8 cellular contexts compared by ENCODE assay signal in genomic region chr2:84906108-84906899, GRCh38. TPM values are rescaled to one million over a fixed set of nuclear protein-coding genes. Genes with fewer than 3 reads are reported as not detected.
DNase-seq lines count a peak whose midpoint lies in the region; ATAC-seq, FAIRE-seq and TF ChIP-seq lines count a peak whose summit lies in the region.

No MANE protein-coding gene starts in this region.

- no peaks in the 10 kb centered on the region for H3K36me3 ChIP-seq in stomach smooth muscle (ENCODE audit: control insufficient read depth in 2 of 2, insufficient read depth in 2 of 2, low read length in 2 of 2)

- TF ChIP-seq RAD21 in A549 (conservative IDR thresholded peaks at IDR 0.05 in 1 of 2, IDR thresholded peaks at IDR 0.05 in 1 of 2), result no peak

- ATAC-seq in A549, result peak; percentile 0 to 1; a peak in 2 of 6 replicates
- peak; percentile 24 for ATAC-seq in GM18909 (IDR thresholded peaks at IDR 0.05; ENCODE audit: poor library complexity, unreplicated experiment)
- peak; percentile 21 for ATAC-seq in HG03139 (IDR thresholded peaks at IDR 0.05; ENCODE audit: unreplicated experiment)
- peak; percentile 16 for ATAC-seq in memory B cell (ENCODE audit: low read depth)

- TF ChIP-seq POLR2A in A549 (IDR thresholded peaks at IDR 0.05; ENCODE audit: low read length), result no peak

- H3K36me3 Mint-ChIP-seq in memory B cell, result peaks cover 25% of the 10 kb centered on the region

- H3K4me2 ChIP-seq in A549, result peak overlapping the region; percentile 86

- H3K9me3 Mint-ChIP-seq in memory B cell, result peaks cover 11% of the 10 kb centered on the region

- H3K27me3 ChIP-seq in stomach smooth muscle (ENCODE audit: control insufficient read depth in 1 of 2, insufficient read depth in 2 of 2, low read length in 2 of 2), result no peaks in the 10 kb centered on the region

- CTCF ChIA-PET in A549 (lab: Yijun Ruan, JAX), result interaction anchor here (0.8 to 9.9 kb wide), 4 partner anchors 15 to 40 kb away, joined by 3 to 178 read pairs (median 6); no protein-coding TSS in a partner anchor

- no peaks in the 10 kb centered on the region for H3K9me3 ChIP-seq in A549
- no peaks in the 10 kb centered on the region for H3K9me3 ChIP-seq in stomach smooth muscle (ENCODE audit: control insufficient read depth in 2 of 2, low read length in 2 of 2)

- POLR2A ChIA-PET in A549 (lab: Yijun Ruan, JAX), result interaction anchor here (0.7 to 5.2 kb wide), 10 partner anchors 8 to 414 kb away, joined by 3 to 131 read pairs (median 6); partner anchors contain the start of gene KCMF1

- H3K9ac ChIP-seq in stomach smooth muscle (ENCODE audit: low read length in 2 of 2), result peak overlapping the region; percentile 72 to 75

- H3K4me3 ChIP-seq in A549 (peak overlapping the region; percentile 87), WI38 (ENCODE audit: low read depth, low read length) (peak overlapping the region; percentile 96), stomach smooth muscle (ENCODE audit: low read length in 2 of 2) (peak overlapping the region; percentile 84 to 89)

- DNase-seq in A549 (ENCODE audit: low read depth in 1 of 2, low spot score in 1 of 2) (peak in 1 of 2 experiments; percentile 29), dermis blood vessel endothelial cell (peak; percentile 30), memory B cell (ENCODE audit: low spot score in 2 of 2) (peak in 1 of 2 donors; percentile 44), UCSD-AML1 (lab: John Stamatoyannopoulos, UW; ENCODE audit: unreplicated experiment) (no peak)

- TF ChIP-seq CTCF in A549 (IDR thresholded peaks at IDR 0.05), result no peak
- no peak for TF ChIP-seq CTCF in WI38 (IDR thresholded peaks at IDR 0.05; ENCODE audit: low read depth, low read length)

- H3K27ac ChIP-seq in A549, result peak overlapping the region; percentile 89 to 97
- peak overlapping the region; percentile 74 for H3K27ac ChIP-seq in stomach smooth muscle (ENCODE audit: low read length)

- WGBS in A549 (ENCODE audit: missing lambda C conversion rate), result 1% methylated on average over 37 of the region's 38 CpGs

- H3K4me3 Mint-ChIP-seq in memory B cell, result peak overlapping the region; percentile 90

- no peak for TF ChIP-seq EP300 in A549 (IDR thresholded peaks at IDR 0.05)

- peak overlapping the region; percentile 93 for H3K27ac Mint-ChIP-seq in memory B cell

- H3K4me1 ChIP-seq in A549, result peaks cover 16% of the 10 kb centered on the region
- peaks cover 11% of the 10 kb centered on the region for H3K4me1 ChIP-seq in stomach smooth muscle (ENCODE audit: control insufficient read depth, insufficient read depth, low read length)

- no peak for FAIRE-seq in A549 (lab: Jason Lieb, UNC)

- no peaks in the 10 kb centered on the region for H3K27me3 Mint-ChIP-seq in memory B cell

- H3K4me1 Mint-ChIP-seq in memory B cell, result peaks cover 30% of the 10 kb centered on the region

TF ChIP-seq in A549, 52 proteins besides CTCF, POLR2A, EP300 and RAD21:
- 0 out of 2 replicates have a peak, but pooled peaks have one; percentile 24 for TF ChIP-seq RNF2 (IDR thresholded peaks at IDR 0.05; ENCODE audit: borderline replicate concordance, low read depth)
- no peak for TF ChIP-seq ZNF302 (CRISPR knock-in tag; IDR thresholded peaks at IDR 0.05)
- TF ChIP-seq E2F6 (IDR thresholded peaks at IDR 0.05; ENCODE audit: borderline replicate concordance, low read depth), result 0 out of 2 replicates have a peak, but pooled peaks have one; percentile 14

RNA-seq across cellular contexts. Expression of gene TMSB10, which starts 0.8 kb away (rescaled TPM):
- 2,292 and 3,109 TPM in 2 replicates for polyA plus RNA-seq in A549 (2011; rRNA removed)
- polyA plus RNA-seq in A549 (2012; cell fraction: cytosol; rRNA removed), result 4,680 and 6,577 TPM in 2 replicates
- polyA plus RNA-seq in A549 (2012; cell fraction: nucleus; rRNA removed), result 1,922 and 4,092 TPM in 2 replicates
- polyA plus RNA-seq in A549 (2017; fragmentation: RNase III; extraction: RNeasy Plus Mini Kit Qiagen cat#74134 plus additional on column Dnase treatment), result 6,648 to 7,189 TPM (median 7,015 TPM) in 3 replicates
- 369 and 387 TPM in 2 replicates for polyA minus RNA-seq in A549 (2011; rRNA and poly(A)+ RNA removed)
- total RNA-seq in dermis blood vessel endothelial cell, result 6,829 and 7,745 TPM in 2 replicates

RNA-seq across cellular contexts. Expression of gene TRABD2A, which starts 25.4 kb away (rescaled TPM):
- 6.1 and 8.1 TPM in 2 replicates for polyA plus RNA-seq in A549 (2011; rRNA removed)
- 6.3 and 8.3 TPM in 2 replicates for polyA plus RNA-seq in A549 (2012; cell fraction: cytosol; rRNA removed)
- polyA plus RNA-seq in A549 (2012; cell fraction: nucleus; rRNA removed), result 8.9 and 9.0 TPM in 2 replicates
- polyA plus RNA-seq in A549 (2017; fragmentation: RNase III; extraction: RNeasy Plus Mini Kit Qiagen cat#74134 plus additional on column Dnase treatment), result 7.0 to 7.4 TPM (median 7.1 TPM) in 3 replicates
- 18.1 and 18.9 TPM in 2 replicates for polyA minus RNA-seq in A549 (2011; rRNA and poly(A)+ RNA removed)
- 0.23 and 1.4 TPM in 2 replicates for total RNA-seq in dermis blood vessel endothelial cell
